1 cellular context compared by ENCODE assay signal in genomic region chr17:39927101-39927927, GRCh38.
TF ChIP-seq lines count a peak whose summit lies in the region.

A gene with protein sequence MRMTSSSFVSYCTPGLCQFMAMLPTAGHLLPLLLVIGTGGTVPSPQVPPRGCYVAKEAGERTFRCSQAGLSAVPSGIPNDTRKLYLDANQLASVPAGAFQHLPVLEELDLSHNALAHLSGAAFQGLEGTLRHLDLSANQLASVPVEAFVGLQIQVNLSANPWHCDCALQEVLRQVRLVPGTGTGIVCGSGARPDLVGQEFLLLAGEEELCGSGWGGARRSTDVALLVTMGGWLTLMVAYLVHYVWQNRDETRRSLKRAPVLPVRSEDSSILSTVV (plus strand): TSS chr17:39927732. CDS start chr17:39941524, 13,792 bp downstream.
A gene with protein sequence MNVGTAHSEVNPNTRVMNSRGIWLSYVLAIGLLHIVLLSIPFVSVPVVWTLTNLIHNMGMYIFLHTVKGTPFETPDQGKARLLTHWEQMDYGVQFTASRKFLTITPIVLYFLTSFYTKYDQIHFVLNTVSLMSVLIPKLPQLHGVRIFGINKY (minus strand): TSS chr17:39927601. CDS start chr17:39924203, 3,398 bp downstream.

TF ChIP-seq in HepG2, 621 proteins besides CTCF, POLR2A, EP300 and RAD21 (continued from another document and continues in another):
- TF ChIP-seq ZBTB40 (IDR thresholded peaks at IDR 0.05) (no peak), ZBTB40 (CRISPR knock-in tag; IDR thresholded peaks at IDR 0.05) (peak; percentile 86), MYPOP (CRISPR knock-in tag; IDR thresholded peaks at IDR 0.05) (no peak), ZNF350 (CRISPR knock-in tag; IDR thresholded peaks at IDR 0.05; ENCODE audit: borderline replicate concordance, low read depth) (peak; percentile 94), GRHL1 (CRISPR knock-in tag; conservative IDR thresholded peaks at IDR 0.05) (no peak), ZSCAN30 (CRISPR knock-in tag; IDR thresholded peaks at IDR 0.05) (peak; percentile 64; the same call in 1 of the 2 replicates), RELA (CRISPR knock-in tag; IDR thresholded peaks at IDR 0.05) (peak; percentile 88; the same call in 1 of the 2 replicates), ZNF367 (CRISPR knock-in tag; IDR thresholded peaks at IDR 0.05; ENCODE audit: borderline replicate concordance) (no peak), ZNF530 (CRISPR knock-in tag; IDR thresholded peaks at IDR 0.05; ENCODE audit: low read depth) (no peak), NBN (conservative IDR thresholded peaks at IDR 0.05) (no peak), ZKSCAN8 (CRISPR knock-in tag; IDR thresholded peaks at IDR 0.05; ENCODE audit: borderline replicate concordance) (peak; percentile 61; the same call in 1 of the 2 replicates), BRF2 (CRISPR knock-in tag; IDR thresholded peaks at IDR 0.05) (no peak), ZNF7 (CRISPR knock-in tag; IDR thresholded peaks at IDR 0.05) (no peak), NR2C2 (CRISPR knock-in tag; IDR thresholded peaks at IDR 0.05; ENCODE audit: borderline replicate concordance) (peak; percentile 67), BHLHE40 (IDR thresholded peaks at IDR 0.05; ENCODE audit: low read length) (peak; percentile 37; the same call in 1 of the 2 replicates), ZSCAN20 (CRISPR knock-in tag; IDR thresholded peaks at IDR 0.05; ENCODE audit: borderline replicate concordance) (peak; percentile 82; the same call in 1 of the 2 replicates), ZBTB37 (CRISPR knock-in tag; IDR thresholded peaks at IDR 0.05) (no peak), NFAT5 (CRISPR knock-in tag; IDR thresholded peaks at IDR 0.05) (peak; percentile 70; the same call in 1 of the 2 replicates), EEA1 (CRISPR knock-in tag; IDR thresholded peaks at IDR 0.05; ENCODE audit: borderline replicate concordance) (peak; percentile 67; the same call in 1 of the 2 replicates), ZNF362 (CRISPR knock-in tag; IDR thresholded peaks at IDR 0.05; ENCODE audit: borderline replicate concordance) (no peak), PAWR (CRISPR knock-in tag; IDR thresholded peaks at IDR 0.05; ENCODE audit: borderline replicate concordance) (no peak)
- TF ChIP-seq, protein P1, sequence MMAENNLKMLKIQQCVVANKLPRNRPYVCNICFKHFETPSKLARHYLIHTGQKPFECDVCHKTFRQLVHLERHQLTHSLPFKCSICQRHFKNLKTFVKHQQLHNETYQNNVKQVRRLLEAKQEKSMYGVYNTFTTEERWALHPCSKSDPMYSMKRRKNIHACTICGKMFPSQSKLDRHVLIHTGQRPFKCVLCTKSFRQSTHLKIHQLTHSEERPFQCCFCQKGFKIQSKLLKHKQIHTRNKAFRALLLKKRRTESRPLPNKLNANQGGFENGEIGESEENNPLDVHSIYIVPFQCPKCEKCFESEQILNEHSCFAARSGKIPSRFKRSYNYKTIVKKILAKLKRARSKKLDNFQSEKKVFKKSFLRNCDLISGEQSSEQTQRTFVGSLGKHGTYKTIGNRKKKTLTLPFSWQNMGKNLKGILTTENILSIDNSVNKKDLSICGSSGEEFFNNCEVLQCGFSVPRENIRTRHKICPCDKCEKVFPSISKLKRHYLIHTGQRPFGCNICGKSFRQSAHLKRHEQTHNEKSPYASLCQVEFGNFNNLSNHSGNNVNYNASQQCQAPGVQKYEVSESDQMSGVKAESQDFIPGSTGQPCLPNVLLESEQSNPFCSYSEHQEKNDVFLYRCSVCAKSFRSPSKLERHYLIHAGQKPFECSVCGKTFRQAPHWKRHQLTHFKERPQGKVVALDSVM (CRISPR knock-in tag; IDR thresholded peaks at IDR 0.05) = peak; percentile 33; the same call in 1 of the 2 replicates
- TF ChIP-seq, protein P2, sequence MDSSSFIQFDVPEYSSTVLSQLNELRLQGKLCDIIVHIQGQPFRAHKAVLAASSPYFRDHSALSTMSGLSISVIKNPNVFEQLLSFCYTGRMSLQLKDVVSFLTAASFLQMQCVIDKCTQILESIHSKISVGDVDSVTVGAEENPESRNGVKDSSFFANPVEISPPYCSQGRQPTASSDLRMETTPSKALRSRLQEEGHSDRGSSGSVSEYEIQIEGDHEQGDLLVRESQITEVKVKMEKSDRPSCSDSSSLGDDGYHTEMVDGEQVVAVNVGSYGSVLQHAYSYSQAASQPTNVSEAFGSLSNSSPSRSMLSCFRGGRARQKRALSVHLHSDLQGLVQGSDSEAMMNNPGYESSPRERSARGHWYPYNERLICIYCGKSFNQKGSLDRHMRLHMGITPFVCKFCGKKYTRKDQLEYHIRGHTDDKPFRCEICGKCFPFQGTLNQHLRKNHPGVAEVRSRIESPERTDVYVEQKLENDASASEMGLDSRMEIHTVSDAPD (CRISPR knock-in tag; IDR thresholded peaks at IDR 0.05) = no peak
